11 cellular contexts compared by ENCODE assay signal in genomic region chr3:103127737-103128136, GRCh38.
A peak's percentile ranks its signal among the peaks of the same experiment; 100 is the strongest.
DNase-seq lines count a peak whose midpoint lies in the region; ATAC-seq and TF ChIP-seq lines count a peak whose summit lies in the region.
"Had no signal": no experiment of that assay in that cellular context is flagged by ENCODE, and none has a peak within 500 bp of the region (broad histone marks: within the 10 kb centered on the region; RNA-seq: fewer than 3 reads in every experiment).

No MANE protein-coding gene starts in this region.

- 40% methylated on average over 1 of the region's 1 CpG for WGBS in mesenchymal stem cell

- no peak overlapping the region for H3K4ac ChIP-seq in mesenchymal stem cell (ENCODE audit: low read depth in 1 of 2, low read length in 2 of 2)

- no peak overlapping the region for H2BK120ac ChIP-seq in mesenchymal stem cell (ENCODE audit: low read depth, low read length)

- H2AFZ ChIP-seq in mesenchymal stem cell (ENCODE audit: low read depth, low read length), result no peak overlapping the region

- no peak overlapping the region for H2BK12ac ChIP-seq in mesenchymal stem cell (ENCODE audit: low read length in 2 of 2)

- no peak overlapping the region for H4K8ac ChIP-seq in mesenchymal stem cell (ENCODE audit: low read length)

- no peaks in the 10 kb centered on the region for H3K27me3 ChIP-seq in mesenchymal stem cell (ENCODE audit: control insufficient read depth in 1 of 2, insufficient read depth in 1 of 2, low read length in 2 of 2)

- peak; percentile 64 for DNase-seq in astrocyte of the spinal cord (ENCODE audit: low read depth, low spot score)
- no peak for DNase-seq in ACHN
- no peak for DNase-seq in mesenchymal stem cell
- no peak for DNase-seq in Ammon's horn (ENCODE audit: low spot score)
- DNase-seq in NCI-H1105 (lab: John Stamatoyannopoulos, UW), result no peak
- DNase-seq: activated effector memory CD4-positive, alpha-beta T cell treated with anti-CD3 and anti-CD28 coated beads, Interleukin-2, amount 50 U/mL, for 16 hours; Caco-2; lower lobe of right lung had no signal

- ATAC-seq in GM18517 (IDR thresholded peaks at IDR 0.05; ENCODE audit: unreplicated experiment) (peak; percentile 91), GM21515 (IDR thresholded peaks at IDR 0.05; ENCODE audit: unreplicated experiment) (peak; percentile 92), HG03139 (IDR thresholded peaks at IDR 0.05; ENCODE audit: unreplicated experiment) (peak; percentile 86)
- ATAC-seq: lower lobe of right lung had no signal

- H3K23ac ChIP-seq in mesenchymal stem cell (ENCODE audit: low read length in 2 of 2), result no peak overlapping the region

- H3K9me3 ChIP-seq in mesenchymal stem cell (ENCODE audit: control insufficient read depth, low read length), result no peaks in the 10 kb centered on the region
- H3K9me3 ChIP-seq: Caco-2, lower lobe of right lung had no signal

- no peaks in the 10 kb centered on the region for H3K36me3 ChIP-seq in mesenchymal stem cell (ENCODE audit: control insufficient read depth in 1 of 2, insufficient read depth in 2 of 2, low read depth in 1 of 2, low read length in 2 of 2)
- H3K36me3 ChIP-seq: lower lobe of right lung had no signal

- no peak overlapping the region for H2AK5ac ChIP-seq in mesenchymal stem cell (ENCODE audit: low read length, severe bottlenecking)

- in situ Hi-C loops in astrocyte of the spinal cord (cut with HindIII; ENCODE audit: low sequenced_read_pairs) (no loop called here), ACHN (cut with HindIII; ENCODE audit: low pct_ligation_motif_present, low pct_unique_long_range_greater_than_20kb, low sequenced_read_pairs) (no loop called here)

- H3K27ac ChIP-seq in mesenchymal stem cell (ENCODE audit: low read length, poor library complexity, severe bottlenecking), result no peak overlapping the region
- H3K27ac ChIP-seq: lower lobe of right lung had no signal

- no peak overlapping the region for H4K91ac ChIP-seq in mesenchymal stem cell (ENCODE audit: low read length)

- no peak overlapping the region for H3K18ac ChIP-seq in mesenchymal stem cell (ENCODE audit: low read depth in 1 of 2, low read length in 2 of 2)

- no peak overlapping the region for H3K4me2 ChIP-seq in mesenchymal stem cell (ENCODE audit: low read length, poor library complexity, severe bottlenecking)

- no peak overlapping the region for H3K4me3 ChIP-seq in astrocyte of the spinal cord (ENCODE audit: low read depth, low read length)
- no peak overlapping the region for H3K4me3 ChIP-seq in mesenchymal stem cell (ENCODE audit: insufficient read depth in 1 of 2, low read depth in 1 of 2, low read length in 2 of 2)
- H3K4me3 ChIP-seq: lower lobe of right lung had no signal

- no peak overlapping the region for H2BK5ac ChIP-seq in mesenchymal stem cell (ENCODE audit: low read depth, low read length, poor library complexity, severe bottlenecking)

- no peak overlapping the region for H3K14ac ChIP-seq in mesenchymal stem cell (ENCODE audit: low read length in 2 of 2)

- H3K4me1 ChIP-seq in mesenchymal stem cell (ENCODE audit: control insufficient read depth, insufficient read depth, low read depth, low read length), result no peaks in the 10 kb centered on the region
- H3K4me1 ChIP-seq: Caco-2, lower lobe of right lung had no signal

- H3K79me1 ChIP-seq in mesenchymal stem cell (replicated peaks; ENCODE audit: low read length, poor library complexity, severe bottlenecking), result no peaks in the 10 kb centered on the region

- H3K9ac ChIP-seq in mesenchymal stem cell (ENCODE audit: low read length), result no peak overlapping the region

- no peak for TF ChIP-seq CTCF in astrocyte of the spinal cord (IDR thresholded peaks at IDR 0.05; ENCODE audit: low read depth, low read length)

- H2BK15ac ChIP-seq in mesenchymal stem cell (ENCODE audit: low read depth, poor library complexity, severe bottlenecking), result no peak overlapping the region
